Comparison of ENCODE assay signal across 19 cellular contexts in genomic region chr2:100178864-100179263, GRCh38. TPM values are rescaled to one million over a fixed set of nuclear protein-coding genes. Genes with fewer than 3 reads are reported as not detected.
DNase-seq lines count a peak whose midpoint lies in the region; TF ChIP-seq lines count a peak whose summit lies in the region.
"Had no signal": no experiment of that assay in that cellular context is flagged by ENCODE, and none has a peak within 500 bp of the region (broad histone marks: within the 10 kb centered on the region; RNA-seq: fewer than 3 reads in every experiment).

No MANE protein-coding gene starts in this region.

- peak; percentile 27 for DNase-seq in COR-L47 (lab: John Stamatoyannopoulos, UW)
- peak; percentile 65 for DNase-seq in NCI-H146 (lab: John Stamatoyannopoulos, UW)
- peak; percentile 100 for DNase-seq in SK-N-DZ (ENCODE audit: low spot score)
- DNase-seq in nephron progenitor cell: no peak
- DNase-seq in thyroid gland: no peak
- no peak for DNase-seq in Peyer's patch
- no peak for DNase-seq in GF-D8 (lab: John Stamatoyannopoulos, UW)
- no peak for DNase-seq in endothelial cell (ENCODE audit: low spot score)
- DNase-seq: CD8-positive, alpha-beta memory T cell; DMS79 treated with DMSO at 0.1 percent for 48 hours; Kasumi-1; NCI-H1105; NCI-H1436 treated with DMSO at 0.1 percent for 48 hours; NCI-H446 treated with DMSO at 0.1 percent for 48 hours had no signal

- H3K9me3 Mint-ChIP-seq in nephron progenitor cell (no peaks in the 10 kb centered on the region), endothelial cell (ENCODE audit: unreplicated experiment) (no peaks in the 10 kb centered on the region)
- H3K9me3 Mint-ChIP-seq: CD8-positive, alpha-beta memory T cell; T-cell had no signal

- WGBS in thyroid gland, 2 donors: 78 to 87% methylated on average over 3 of the region's 3 CpGs

- no peaks in the 10 kb centered on the region for H3K27me3 ChIP-seq in thyroid gland
- no peaks in the 10 kb centered on the region for H3K27me3 ChIP-seq in Peyer's patch

- H3K4me3 Mint-ChIP-seq in nephron progenitor cell (no peak overlapping the region), endothelial cell (ENCODE audit: unreplicated experiment) (no peak overlapping the region)
- H3K4me3 Mint-ChIP-seq: B cell; CD14-positive monocyte; CD8-positive, alpha-beta memory T cell; T-cell had no signal

- H3K4me1 Mint-ChIP-seq in nephron progenitor cell: peaks cover 54% of the 10 kb centered on the region
- no peaks in the 10 kb centered on the region for H3K4me1 Mint-ChIP-seq in endothelial cell (ENCODE audit: unreplicated experiment)
- H3K4me1 Mint-ChIP-seq: CD8-positive, alpha-beta memory T cell; T-cell had no signal

- intact Hi-C loops in thyroid gland (cut with DNase I): no loop called here

- H3K4me3 ChIP-seq in thyroid gland (replicated peaks in 1 of 3) (no peak overlapping the region), Peyer's patch (no peak overlapping the region)

- H3K9me3 ChIP-seq in thyroid gland: no peaks in the 10 kb centered on the region
- no peaks in the 10 kb centered on the region for H3K9me3 ChIP-seq in Peyer's patch

- H3K27ac ChIP-seq in thyroid gland (no peak overlapping the region), Peyer's patch (no peak overlapping the region)

- H3K36me3 ChIP-seq in thyroid gland (no peaks in the 10 kb centered on the region), Peyer's patch (no peaks in the 10 kb centered on the region)

- H3K27ac Mint-ChIP-seq in nephron progenitor cell (peak overlapping the region; percentile 34), endothelial cell (ENCODE audit: unreplicated experiment) (no peak overlapping the region)
- H3K27ac Mint-ChIP-seq: CD8-positive, alpha-beta memory T cell; T-cell had no signal

- H3K27me3 Mint-ChIP-seq in nephron progenitor cell (ENCODE audit: low read depth, poor library complexity): peaks cover 15% of the 10 kb centered on the region
- H3K27me3 Mint-ChIP-seq in endothelial cell (ENCODE audit: unreplicated experiment): peaks cover 6% of the 10 kb centered on the region
- H3K27me3 Mint-ChIP-seq: B cell, T-cell had no signal

- TF ChIP-seq POLR2A in thyroid gland (IDR thresholded peaks at IDR 0.05): no peak
- no peak for TF ChIP-seq POLR2A in Peyer's patch (IDR thresholded peaks at IDR 0.05)

- H3K36me3 Mint-ChIP-seq in nephron progenitor cell (ENCODE audit: low read depth) (no peaks in the 10 kb centered on the region), endothelial cell (ENCODE audit: low read depth, unreplicated experiment) (no peaks in the 10 kb centered on the region)
- H3K36me3 Mint-ChIP-seq: CD14-positive monocyte; CD8-positive, alpha-beta memory T cell; T-cell had no signal

- no peak for TF ChIP-seq CTCF in nephron progenitor cell (IDR thresholded peaks at IDR 0.05)
- no peak for TF ChIP-seq CTCF in thyroid gland (IDR thresholded peaks at IDR 0.05)
- no peak for TF ChIP-seq CTCF in Peyer's patch (IDR thresholded peaks at IDR 0.05)
- TF ChIP-seq CTCF in endothelial cell (IDR thresholded peaks at IDR 0.05; ENCODE audit: unreplicated experiment): no peak

- peaks cover 5 to 9% of the 10 kb centered on the region in 2 donors for H3K4me1 ChIP-seq in thyroid gland
- no peaks in the 10 kb centered on the region for H3K4me1 ChIP-seq in Peyer's patch

RNA-seq across cellular contexts. Expression of gene AFF3, which starts 36.5 kb away (rescaled TPM):
- polyA plus RNA-seq in SK-N-DZ (2014; cell fraction: cytosol; rRNA removed): 2.3 and 2.9 TPM in 2 replicates
- 2.2 and 6.4 TPM in 2 replicates for polyA plus RNA-seq in SK-N-DZ (2014; cell fraction: nucleus; rRNA removed)
- 1 to 10 TPM in 2 of 4 donors, under 1 TPM in 2; 0.54 to 2.6 (median 1.1) TPM for total RNA-seq in thyroid gland
- total RNA-seq in Peyer's patch: 100 to 1,000 TPM in 1 of 4 donors, 10 to 100 TPM in 2, 1 to 10 TPM in 1; 5.3 to 216 (median 12.5) TPM
- 12.2 TPM for total RNA-seq in endothelial cell (ENCODE audit: unreplicated experiment)
- total RNA-seq: Calu3, HT-29 had no signal

Comparison
In these comparisons a context has a peak if more than half of its experiments do, and no peak if none do; other contexts are left out.
1. DNase-seq: peak in COR-L47 (single experiment), NCI-H146 (single experiment) and SK-N-DZ (single experiment); none in nephron progenitor cell (single experiment), thyroid gland (0 of 2), Peyer's patch (0 of 3), GF-D8 (single experiment) and endothelial cell (single experiment).